9 cellular contexts compared by ENCODE assay signal in the genomic region with DNA sequence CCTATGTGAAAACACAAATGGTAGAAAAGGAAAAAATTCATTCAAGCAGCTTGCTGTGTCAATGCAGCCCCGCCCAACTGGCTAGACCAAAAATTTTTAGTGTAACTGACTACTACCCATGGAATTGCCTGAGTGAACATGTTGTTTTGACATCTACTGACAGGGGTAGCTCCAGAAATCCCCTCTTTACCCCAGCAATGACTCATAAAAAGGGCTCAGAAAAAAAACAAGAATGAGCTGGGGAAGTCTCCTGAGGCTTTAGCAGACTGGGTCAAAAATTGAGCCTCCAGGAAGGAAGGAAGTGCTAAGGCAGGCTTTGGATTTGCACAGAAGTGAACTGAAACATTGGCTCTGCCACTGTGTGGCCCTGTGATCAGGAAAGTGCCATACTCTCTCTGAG.
DNase-seq lines count a peak whose midpoint lies in the region; ATAC-seq, FAIRE-seq and TF ChIP-seq lines count a peak whose summit lies in the region.
"Had no signal": no experiment of that assay in that cellular context is flagged by ENCODE, and none has a peak within 500 bp of the region (broad histone marks: within the 10 kb centered on the region; RNA-seq: fewer than 3 reads in every experiment).

No MANE protein-coding gene starts in this region.

- no peak for TF ChIP-seq CTCF in GM12865 (IDR thresholded peaks at IDR 0.05; ENCODE audit: insufficient read depth, low read depth, low read length, missing control alignments)
- TF ChIP-seq CTCF in nephron progenitor cell (IDR thresholded peaks at IDR 0.05) = no peak

- FAIRE-seq in RCC 7860 (lab: Jason Lieb, UNC) = no peak

- H3K4me3 Mint-ChIP-seq in nephron progenitor cell = no peak overlapping the region
- H3K4me3 Mint-ChIP-seq: nephron had no signal

- DNase-seq in GM12865 (ENCODE audit: low read depth) (peak; percentile 76), RCC 7860 (ENCODE audit: low spot score) (peak; percentile 60), kidney tubule cell (ENCODE audit: low spot score) (peak; percentile 84), DMS53 treated with DMSO at 0.1 percent for 48 hours (lab: John Stamatoyannopoulos, UW; ENCODE audit: unreplicated experiment) (no peak), nephron progenitor cell (no peak), NCI-H2196 treated with DMSO at 0.1 percent for 48 hours (lab: John Stamatoyannopoulos, UW; ENCODE audit: unreplicated experiment) (no peak)

- H3K9me3 Mint-ChIP-seq in nephron progenitor cell = peaks cover 19% of the 10 kb centered on the region

- no peaks in the 10 kb centered on the region for H3K4me1 Mint-ChIP-seq in nephron progenitor cell

- H3K27ac Mint-ChIP-seq in nephron progenitor cell = no peak overlapping the region
- H3K27ac Mint-ChIP-seq: nephron had no signal

- H3K36me3 Mint-ChIP-seq in nephron progenitor cell (ENCODE audit: low read depth) = peaks cover 5% of the 10 kb centered on the region

- H3K4me3 ChIP-seq in GM12865 (ENCODE audit: low read depth, low read length) = no peak overlapping the region

- H3K27me3 Mint-ChIP-seq in nephron progenitor cell (ENCODE audit: low read depth, poor library complexity) = peaks cover 4% of the 10 kb centered on the region

- ATAC-seq in GM21717 (IDR thresholded peaks at IDR 0.05; ENCODE audit: unreplicated experiment) (peak; percentile 79), GM21526 (IDR thresholded peaks at IDR 0.05; ENCODE audit: low FRiP score, unreplicated experiment) (no peak)

Comparison
In these comparisons a context has a peak if more than half of its experiments do, and no peak if none do; other contexts are left out.
1. DNase-seq: peak in GM12865 (single experiment), RCC 7860 (single experiment) and kidney tubule cell (single experiment); none in DMS53 treated with DMSO at 0.1 percent for 48 hours (single experiment), nephron progenitor cell (single experiment) and NCI-H2196 treated with DMSO at 0.1 percent for 48 hours (single experiment).